ENCODE assay signal across 8 cellular contexts in genomic region chr14:26598081-26598671, GRCh38. TPM values are rescaled to one million over a fixed set of nuclear protein-coding genes. Genes with fewer than 3 reads are reported as not detected.
DNase-seq lines count a peak whose midpoint lies in the region; ATAC-seq lines count a peak whose summit lies in the region.

No MANE protein-coding gene starts in this region.

- H3K4me3 Mint-ChIP-seq in stimulated activated naive CD8-positive, alpha-beta T cell treated with anti-CD3 and anti-CD28 coated beads, Interleukin-15, amount 100 ng/mL, for 72 hours: peak overlapping the region in 1 of 2 donors; percentile 24

- no peaks in the 10 kb centered on the region for H3K4me1 Mint-ChIP-seq in stimulated activated naive CD8-positive, alpha-beta T cell treated with anti-CD3 and anti-CD28 coated beads, Interleukin-15, amount 100 ng/mL, for 72 hours

- H3K27me3 Mint-ChIP-seq in stimulated activated naive CD8-positive, alpha-beta T cell treated with anti-CD3 and anti-CD28 coated beads, Interleukin-15, amount 100 ng/mL, for 72 hours: peaks cover 39% of the 10 kb centered on the region

- H3K9me3 Mint-ChIP-seq in stimulated activated naive CD8-positive, alpha-beta T cell treated with anti-CD3 and anti-CD28 coated beads, Interleukin-15, amount 100 ng/mL, for 72 hours: no peaks in the 10 kb centered on the region

- WGBS in adipose tissue, 3 donors: 1 to 2% (median 1%) methylated on average over 25 to 54 of the region's 54 CpGs

- ATAC-seq in stimulated activated naive CD8-positive, alpha-beta T cell treated with anti-CD3 and anti-CD28 coated beads, Interleukin-15, Interleukin-2, amounts not matched to agents 100 U/mL and 50 U/mL, for 24 hours: peak; percentile 49
- ATAC-seq in stimulated activated naive CD8-positive, alpha-beta T cell treated with anti-CD3 and anti-CD28 coated beads, Interleukin-15, amount 100 ng/mL, for 72 hours: no peak
- no peak for ATAC-seq in GM18519 (IDR thresholded peaks at IDR 0.05; ENCODE audit: low FRiP score, unreplicated experiment)

- intact Hi-C loops in cardiac septum (cut with DNase I): no loop called here

- peak; percentile 11 for DNase-seq in stimulated activated naive CD8-positive, alpha-beta T cell treated with anti-CD3 and anti-CD28 coated beads, Interleukin-15, Interleukin-2, amounts not matched to agents 100 U/mL and 50 U/mL, for 24 hours
- no peak for DNase-seq in stimulated activated naive CD8-positive, alpha-beta T cell treated with anti-CD3 and anti-CD28 coated beads, Interleukin-15, amount 100 ng/mL, for 72 hours
- DNase-seq in NCI-H2227 (lab: John Stamatoyannopoulos, UW; ENCODE audit: unreplicated experiment) (peak; percentile 99), cardiac septum (ENCODE audit: low spot score) (peak; percentile 80), occipital lobe (lab: John Stamatoyannopoulos, UW) (peak; percentile 96), T-helper 9 cell (no peak)

- H3K27ac ChIP-seq in adipose tissue (ENCODE audit: low read depth, low read length): peak overlapping the region; percentile 15

- no peak overlapping the region for H3K27ac Mint-ChIP-seq in stimulated activated naive CD8-positive, alpha-beta T cell treated with anti-CD3 and anti-CD28 coated beads, Interleukin-15, amount 100 ng/mL, for 72 hours

RNA-seq across cellular contexts. Expression of gene NOVA1, which starts 0.3 kb away (rescaled TPM):
- 10 to 100 TPM in 1 of 3 donors, 1 to 10 TPM in 1, under 1 TPM in 1; 0.90 to 24.0 (median 5.5) TPM for polyA plus RNA-seq in adipose tissue
- total RNA-seq in cardiac septum: 4.4 TPM
- total RNA-seq in occipital lobe: 58.3 TPM

Comparison
In these comparisons a context has a peak if more than half of its experiments do, and no peak if none do; other contexts are left out.
1. DNase-seq: peak in stimulated activated naive CD8-positive, alpha-beta T cell treated with anti-CD3 and anti-CD28 coated beads, Interleukin-15, Interleukin-2, amounts not matched to agents 100 U/mL and 50 U/mL, for 24 hours (single experiment), NCI-H2227 (single experiment), cardiac septum (single experiment) and occipital lobe (single experiment); none in stimulated activated naive CD8-positive, alpha-beta T cell treated with anti-CD3 and anti-CD28 coated beads, Interleukin-15, amount 100 ng/mL, for 72 hours (0 of 2) and T-helper 9 cell (single experiment).
2. RNA of gene NOVA1, which starts 0.3 kb away (total RNA-seq): 58.3 TPM in occipital lobe (single experiment); 4.4 TPM in cardiac septum (single experiment); every median in the first group is over 10 times any median in the second.